Comparison of ENCODE assay signal across 1 cellular context in genomic region chr14:24141030-24141880, GRCh38.
TF ChIP-seq lines count a peak whose summit lies in the region.

EMC9 (minus strand) TSS chr14:24141591; CDS start chr14:24141304, 287 bp downstream.

TF ChIP-seq in HepG2, 621 proteins besides CTCF, POLR2A, EP300 and RAD21 (continued from another document and continues in another):
- TF ChIP-seq ZNF407 (CRISPR knock-in tag; IDR thresholded peaks at IDR 0.05; ENCODE audit: not compliant biosample characterization), result peak; percentile 97
- TF ChIP-seq ATF3 (CRISPR knock-in tag; IDR thresholded peaks at IDR 0.05), result peak; percentile 27; the same call in 1 of the 2 replicates
- TF ChIP-seq ZNF687 (CRISPR knock-in tag; IDR thresholded peaks at IDR 0.05), result peak; percentile 97
- TF ChIP-seq HNRNPLL (IDR thresholded peaks at IDR 0.05; ENCODE audit: low read depth, low read length, poor library complexity, severe bottlenecking), result peak; percentile 86
- peak; percentile 90 for TF ChIP-seq KDM5A (IDR thresholded peaks at IDR 0.05; ENCODE audit: borderline replicate concordance, low read length)
- TF ChIP-seq MTERF4 (CRISPR knock-in tag; IDR thresholded peaks at IDR 0.05), result no peak
- peak; percentile 73; the same call in 1 of the 2 replicates for TF ChIP-seq GMEB2 (CRISPR knock-in tag; IDR thresholded peaks at IDR 0.05; ENCODE audit: low read depth)
- peak; percentile 77; the same call in 1 of the 2 replicates for TF ChIP-seq ZNF12 (CRISPR knock-in tag; IDR thresholded peaks at IDR 0.05)
- peak; percentile 90 for TF ChIP-seq PHF5A (CRISPR knock-in tag; IDR thresholded peaks at IDR 0.05; ENCODE audit: low read depth, unreplicated experiment)
- peak; percentile 68; the same call in 1 of the 2 replicates for TF ChIP-seq SOX13 (IDR thresholded peaks at IDR 0.05)
- peak; percentile 60 to 72; a peak in 2 of 4 replicates for TF ChIP-seq SOX13 (CRISPR knock-in tag; conservative IDR thresholded peaks at IDR 0.05 in 1 of 2, IDR thresholded peaks at IDR 0.05 in 1 of 2)
- TF ChIP-seq ARID4A (CRISPR knock-in tag; IDR thresholded peaks at IDR 0.05; ENCODE audit: borderline replicate concordance), result no peak
- TF ChIP-seq THRA (CRISPR knock-in tag; IDR thresholded peaks at IDR 0.05; ENCODE audit: borderline replicate concordance), result peak; percentile 87
- TF ChIP-seq RFX3 (CRISPR knock-in tag; IDR thresholded peaks at IDR 0.05), result no peak; the same call in 1 of the 2 replicates
- TF ChIP-seq ZUFSP (CRISPR knock-in tag; IDR thresholded peaks at IDR 0.05; ENCODE audit: borderline replicate concordance), result no peak
- TF ChIP-seq XRCC5 (optimal IDR thresholded peaks at IDR 0.05; ENCODE audit: low read length), result peak; percentile 98
- TF ChIP-seq RBAK (CRISPR knock-in tag; IDR thresholded peaks at IDR 0.05), result peak; percentile 63; the same call in 1 of the 2 replicates
- TF ChIP-seq SMARCC2 (IDR thresholded peaks at IDR 0.05), result no peak
- peak; percentile 57 for TF ChIP-seq RXRB (CRISPR knock-in tag; IDR thresholded peaks at IDR 0.05; ENCODE audit: borderline replicate concordance)
- TF ChIP-seq PAWR (CRISPR knock-in tag; IDR thresholded peaks at IDR 0.05; ENCODE audit: borderline replicate concordance), result peak; percentile 27; the same call in 1 of the 2 replicates
- no peak for TF ChIP-seq ZNF790 (CRISPR knock-in tag; IDR thresholded peaks at IDR 0.05; ENCODE audit: borderline replicate concordance)
- TF ChIP-seq SALL2 (CRISPR knock-in tag; IDR thresholded peaks at IDR 0.05), result peak; percentile 97
- TF ChIP-seq ZBTB8A (CRISPR knock-in tag; IDR thresholded peaks at IDR 0.05; ENCODE audit: borderline replicate concordance, low read depth), result no peak
- TF ChIP-seq ZBTB20 (CRISPR knock-in tag; IDR thresholded peaks at IDR 0.05; ENCODE audit: borderline replicate concordance, low read depth), result peak; percentile 93; the same call in 1 of the 2 replicates
- peak; percentile 96 for TF ChIP-seq RFXANK (CRISPR knock-in tag; IDR thresholded peaks at IDR 0.05)
- peak; percentile 97 for TF ChIP-seq ERF (CRISPR knock-in tag; IDR thresholded peaks at IDR 0.05)
